ENCODE assay signal across 1 cellular context in the genomic region with DNA sequence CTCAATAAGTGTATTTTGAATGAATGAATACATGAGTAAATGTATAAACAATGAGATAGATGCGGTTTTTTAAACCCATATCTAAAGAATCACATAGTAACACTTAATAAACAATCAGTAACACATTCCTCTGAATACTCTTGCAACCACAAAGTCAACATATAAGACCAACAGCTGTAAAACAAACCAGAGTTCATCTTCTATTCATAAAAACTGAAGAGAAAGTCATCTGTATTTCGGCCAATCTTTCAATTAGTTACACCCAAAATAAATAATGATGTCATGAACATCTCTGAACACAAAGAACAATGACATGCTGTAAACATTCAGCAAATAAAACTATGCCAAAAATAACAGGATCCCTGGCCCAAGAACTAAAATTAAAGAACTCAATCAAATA.
TF ChIP-seq lines count a peak whose summit lies in the region.

No MANE protein-coding gene starts in this region.

TF ChIP-seq in HEK293, 187 proteins besides CTCF, POLR2A, EP300 and RAD21 (continued from another document and continues in another):
- TF ChIP-seq PRDM4 (tag by site-specific recombination; IDR thresholded peaks at IDR 0.05): no peak
- no peak for TF ChIP-seq ZNF530 (tag by site-specific recombination; IDR thresholded peaks at IDR 0.05; ENCODE audit: low read depth)
- TF ChIP-seq, protein P1, sequence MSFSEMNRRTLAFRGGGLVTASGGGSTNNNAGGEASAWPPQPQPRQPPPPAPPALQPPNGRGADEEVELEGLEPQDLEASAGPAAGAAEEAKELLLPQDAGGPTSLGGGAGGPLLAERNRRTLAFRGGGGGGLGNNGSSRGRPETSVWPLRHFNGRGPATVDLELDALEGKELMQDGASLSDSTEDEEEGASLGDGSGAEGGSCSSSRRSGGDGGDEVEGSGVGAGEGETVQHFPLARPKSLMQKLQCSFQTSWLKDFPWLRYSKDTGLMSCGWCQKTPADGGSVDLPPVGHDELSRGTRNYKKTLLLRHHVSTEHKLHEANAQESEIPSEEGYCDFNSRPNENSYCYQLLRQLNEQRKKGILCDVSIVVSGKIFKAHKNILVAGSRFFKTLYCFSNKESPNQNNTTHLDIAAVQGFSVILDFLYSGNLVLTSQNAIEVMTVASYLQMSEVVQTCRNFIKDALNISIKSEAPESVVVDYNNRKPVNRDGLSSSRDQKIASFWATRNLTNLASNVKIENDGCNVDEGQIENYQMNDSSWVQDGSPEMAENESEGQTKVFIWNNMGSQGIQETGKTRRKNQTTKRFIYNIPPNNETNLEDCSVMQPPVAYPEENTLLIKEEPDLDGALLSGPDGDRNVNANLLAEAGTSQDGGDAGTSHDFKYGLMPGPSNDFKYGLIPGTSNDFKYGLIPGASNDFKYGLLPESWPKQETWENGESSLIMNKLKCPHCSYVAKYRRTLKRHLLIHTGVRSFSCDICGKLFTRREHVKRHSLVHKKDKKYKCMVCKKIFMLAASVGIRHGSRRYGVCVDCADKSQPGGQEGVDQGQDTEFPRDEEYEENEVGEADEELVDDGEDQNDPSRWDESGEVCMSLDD (tag by site-specific recombination; IDR thresholded peaks at IDR 0.05): no peak
- no peak for TF ChIP-seq ZNF837 (tag by site-specific recombination; IDR thresholded peaks at IDR 0.05)
- no peak for TF ChIP-seq ZNF175 (tag by site-specific recombination; IDR thresholded peaks at IDR 0.05)
- TF ChIP-seq ZNF239 (tag by site-specific recombination; IDR thresholded peaks at IDR 0.05): no peak
- no peak for TF ChIP-seq ZNF274 (IDR thresholded peaks at IDR 0.05; ENCODE audit: low read length)
- no peak for TF ChIP-seq ZNF274 (tag by site-specific recombination; IDR thresholded peaks at IDR 0.05; ENCODE audit: borderline replicate concordance)
- no peak for TF ChIP-seq ZNF664 (tag by site-specific recombination; IDR thresholded peaks at IDR 0.05)
- TF ChIP-seq, protein P2, sequence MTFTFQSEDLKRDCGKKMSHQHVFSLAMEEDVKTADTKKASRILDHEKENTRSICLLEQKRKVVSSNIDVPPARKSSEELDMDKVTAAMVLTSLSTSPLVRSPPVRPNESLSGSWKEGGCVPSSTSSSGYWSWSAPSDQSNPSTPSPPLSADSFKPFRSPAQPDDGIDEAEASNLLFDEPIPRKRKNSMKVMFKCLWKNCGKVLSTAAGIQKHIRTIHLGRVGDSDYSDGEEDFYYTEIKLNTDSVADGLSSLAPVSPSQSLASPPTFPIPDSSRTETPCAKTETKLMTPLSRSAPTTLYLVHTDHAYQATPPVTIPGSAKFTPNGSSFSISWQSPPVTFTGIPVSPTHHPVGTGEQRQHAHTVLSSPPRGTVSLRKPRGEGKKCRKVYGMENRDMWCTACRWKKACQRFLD (tag by site-specific recombination; IDR thresholded peaks at IDR 0.05): no peak
- TF ChIP-seq SETDB1 (IDR thresholded peaks at IDR 0.05; ENCODE audit: insufficient read length, low read length): no peak
- TF ChIP-seq ZNF292 (tag by site-specific recombination; IDR thresholded peaks at IDR 0.05; ENCODE audit: borderline replicate concordance, low read depth): no peak
- TF ChIP-seq ZBTB8A (tag by site-specific recombination; IDR thresholded peaks at IDR 0.05): no peak
- no peak for TF ChIP-seq ZNF560 (tag by site-specific recombination; IDR thresholded peaks at IDR 0.05; ENCODE audit: borderline replicate concordance)
- TF ChIP-seq, protein P3, sequence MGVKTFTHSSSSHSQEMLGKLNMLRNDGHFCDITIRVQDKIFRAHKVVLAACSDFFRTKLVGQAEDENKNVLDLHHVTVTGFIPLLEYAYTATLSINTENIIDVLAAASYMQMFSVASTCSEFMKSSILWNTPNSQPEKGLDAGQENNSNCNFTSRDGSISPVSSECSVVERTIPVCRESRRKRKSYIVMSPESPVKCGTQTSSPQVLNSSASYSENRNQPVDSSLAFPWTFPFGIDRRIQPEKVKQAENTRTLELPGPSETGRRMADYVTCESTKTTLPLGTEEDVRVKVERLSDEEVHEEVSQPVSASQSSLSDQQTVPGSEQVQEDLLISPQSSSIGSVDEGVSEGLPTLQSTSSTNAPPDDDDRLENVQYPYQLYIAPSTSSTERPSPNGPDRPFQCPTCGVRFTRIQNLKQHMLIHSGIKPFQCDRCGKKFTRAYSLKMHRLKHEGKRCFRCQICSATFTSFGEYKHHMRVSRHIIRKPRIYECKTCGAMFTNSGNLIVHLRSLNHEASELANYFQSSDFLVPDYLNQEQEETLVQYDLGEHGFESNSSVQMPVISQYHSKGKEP (tag by site-specific recombination; IDR thresholded peaks at IDR 0.05): no peak
- no peak for TF ChIP-seq KLF1 (tag by site-specific recombination; IDR thresholded peaks at IDR 0.05)
- no peak for TF ChIP-seq ZNF266 (tag by site-specific recombination; IDR thresholded peaks at IDR 0.05; ENCODE audit: low read depth)
- TF ChIP-seq ZNF221 (tag by site-specific recombination; IDR thresholded peaks at IDR 0.05; ENCODE audit: borderline replicate concordance): no peak
- no peak for TF ChIP-seq ZNF488 (tag by site-specific recombination; IDR thresholded peaks at IDR 0.05)
- no peak for TF ChIP-seq ZNF544 (tag by site-specific recombination; IDR thresholded peaks at IDR 0.05)
- TF ChIP-seq, protein P4, sequence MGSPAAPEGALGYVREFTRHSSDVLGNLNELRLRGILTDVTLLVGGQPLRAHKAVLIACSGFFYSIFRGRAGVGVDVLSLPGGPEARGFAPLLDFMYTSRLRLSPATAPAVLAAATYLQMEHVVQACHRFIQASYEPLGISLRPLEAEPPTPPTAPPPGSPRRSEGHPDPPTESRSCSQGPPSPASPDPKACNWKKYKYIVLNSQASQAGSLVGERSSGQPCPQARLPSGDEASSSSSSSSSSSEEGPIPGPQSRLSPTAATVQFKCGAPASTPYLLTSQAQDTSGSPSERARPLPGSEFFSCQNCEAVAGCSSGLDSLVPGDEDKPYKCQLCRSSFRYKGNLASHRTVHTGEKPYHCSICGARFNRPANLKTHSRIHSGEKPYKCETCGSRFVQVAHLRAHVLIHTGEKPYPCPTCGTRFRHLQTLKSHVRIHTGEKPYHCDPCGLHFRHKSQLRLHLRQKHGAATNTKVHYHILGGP (tag by site-specific recombination; IDR thresholded peaks at IDR 0.05): peak; percentile 26; the same call in 1 of the 2 replicates
- TF ChIP-seq SP7 (tag by site-specific recombination; IDR thresholded peaks at IDR 0.05): peak; percentile 38; the same call in 1 of the 2 replicates
- TF ChIP-seq KLF16 (tag by site-specific recombination; IDR thresholded peaks at IDR 0.05): peak; percentile 53; the same call in 1 of the 2 replicates
- TF ChIP-seq ZEB2 (tag by site-specific recombination; IDR thresholded peaks at IDR 0.05): peak; percentile 81
- TF ChIP-seq ZNF121 (tag by site-specific recombination; IDR thresholded peaks at IDR 0.05): no peak
- no peak for TF ChIP-seq MZF1 (tag by site-specific recombination; IDR thresholded peaks at IDR 0.05; ENCODE audit: borderline replicate concordance)
- TF ChIP-seq ZBTB21 (tag by site-specific recombination; IDR thresholded peaks at IDR 0.05): no peak
- no peak for TF ChIP-seq OVOL3 (tag by site-specific recombination; IDR thresholded peaks at IDR 0.05)
- TF ChIP-seq ZNF449 (tag by site-specific recombination; IDR thresholded peaks at IDR 0.05): no peak
- no peak for TF ChIP-seq ZNF677 (tag by site-specific recombination; IDR thresholded peaks at IDR 0.05)
- TF ChIP-seq FEZF1 (tag by site-specific recombination; IDR thresholded peaks at IDR 0.05): peak; percentile 44; the same call in 1 of the 2 replicates
- TF ChIP-seq ZNF660 (tag by site-specific recombination; IDR thresholded peaks at IDR 0.05): no peak
- no peak for TF ChIP-seq KLF10 (tag by site-specific recombination; IDR thresholded peaks at IDR 0.05)
- TF ChIP-seq PRDM2 (tag by site-specific recombination; IDR thresholded peaks at IDR 0.05; ENCODE audit: borderline replicate concordance): no peak
- TF ChIP-seq ZNF138 (tag by site-specific recombination; IDR thresholded peaks at IDR 0.05; ENCODE audit: borderline replicate concordance): no peak
- TF ChIP-seq ZNF658 (tag by site-specific recombination; IDR thresholded peaks at IDR 0.05): no peak
- no peak for TF ChIP-seq YY2 (tag by site-specific recombination; IDR thresholded peaks at IDR 0.05)
- TF ChIP-seq BCL11A (tag by site-specific recombination; IDR thresholded peaks at IDR 0.05; ENCODE audit: low read depth): peak; percentile 98
- no peak for TF ChIP-seq ZNF610 (tag by site-specific recombination; IDR thresholded peaks at IDR 0.05; ENCODE audit: borderline replicate concordance)
- peak; percentile 68 for TF ChIP-seq ZNF366 (tag by site-specific recombination; conservative IDR thresholded peaks at IDR 0.05)
- no peak for TF ChIP-seq ZNF521 (tag by site-specific recombination; IDR thresholded peaks at IDR 0.05)
- TF ChIP-seq ZNF776 (tag by site-specific recombination; IDR thresholded peaks at IDR 0.05; ENCODE audit: borderline replicate concordance): no peak
- TF ChIP-seq ZNF654 (tag by site-specific recombination; IDR thresholded peaks at IDR 0.05; ENCODE audit: low read depth): no peak
